In genomic region chr11:64240467-64241174, GRCh38 we compare ENCODE assay signal across 8 cellular contexts. TPM values are rescaled to one million over a fixed set of nuclear protein-coding genes. Genes with fewer than 3 reads are reported as not detected.
A peak's percentile ranks its signal among the peaks of the same experiment; 100 is the strongest.
DNase-seq lines count a peak whose midpoint lies in the region; ATAC-seq and TF ChIP-seq lines count a peak whose summit lies in the region.

Gene FKBP2 (plus strand): TSS chr11:64241095. CDS start chr11:64242388, 1,293 bp downstream.

- H3K27ac ChIP-seq in GM23338 (ENCODE audit: low read depth), result peak within 1 kb of the TSS; percentile 94; the same call in 1 of the 2 replicates

- POLR2A ChIA-PET in naive thymus-derived CD8-positive, alpha-beta T cell (lab: Charles Lee), result interaction anchor here (0.6 to 13.8 kb wide), 15 partner anchors 7 to 1487 kb away, joined by 3 to 176 read pairs (median 11); partner anchors contain the start of genes BAD, DNAJC4, ESRRA and FERMT3

- DNase-seq in Daoy (ENCODE audit: low read depth) (peak; percentile 98), GM23338 (ENCODE audit: low spot score) (peak; percentile 98), LHCN-M2 (ENCODE audit: low read depth) (peak; percentile 94), RPMI8226 (peak; percentile 99), fibroblast of gingiva (ENCODE audit: low read depth) (peak; percentile 97)
- peak; percentile 94 to 98 for DNase-seq in activated T-helper 1 cell treated with anti-CD3 and anti-CD28 coated beads, Interleukin-2, amount 50 U/mL, for 16 hours (ENCODE audit: low read depth in 1 of 2, low spot score in 1 of 2)
- peak; percentile 96 to 99 (median 98) for DNase-seq in naive thymus-derived CD8-positive, alpha-beta T cell
- DNase-seq in stimulated activated naive CD4-positive, alpha-beta T cell (lab: John Stamatoyannopoulos, UW), result peak; percentile 97 to 98 (median 97)

- peak within 1 kb of the TSS; percentile 96 for H3K4me2 ChIP-seq in GM23338

- H3K9me3 Mint-ChIP-seq in GM23338, result no peaks in the 10 kb centered on the region
- H3K9me3 Mint-ChIP-seq in naive thymus-derived CD8-positive, alpha-beta T cell, result no peaks in the 10 kb centered on the region

- peaks cover 28% of the 10 kb centered on the region for H3K27me3 Mint-ChIP-seq in GM23338 (ENCODE audit: insufficient read depth, low read depth, poor library complexity)
- H3K27me3 Mint-ChIP-seq in naive thymus-derived CD8-positive, alpha-beta T cell, result no peaks in the 10 kb centered on the region

- H3K4me3 Mint-ChIP-seq in GM23338, result peak within 1 kb of the TSS; percentile 93
- peak within 1 kb of the TSS; percentile 86 to 96 (median 93) for H3K4me3 Mint-ChIP-seq in naive thymus-derived CD8-positive, alpha-beta T cell

- H3K27ac Mint-ChIP-seq in GM23338, result peak within 1 kb of the TSS; percentile 98
- peak within 1 kb of the TSS; percentile 96 to 100 (median 99) for H3K27ac Mint-ChIP-seq in naive thymus-derived CD8-positive, alpha-beta T cell

- H3K79me2 ChIP-seq in GM23338 (replicated peaks; ENCODE audit: insufficient read depth), result peaks cover 19% of the 10 kb centered on the region

- H3K9me2 ChIP-seq in GM23338 (ENCODE audit: insufficient read depth), result no peaks in the 10 kb centered on the region

- peaks cover 27% of the 10 kb centered on the region for H3K4me1 Mint-ChIP-seq in GM23338
- peaks cover 12 to 47% (median 40%) of the 10 kb centered on the region in 4 donors for H3K4me1 Mint-ChIP-seq in naive thymus-derived CD8-positive, alpha-beta T cell

- no peak for TF ChIP-seq CTCF in GM23338 (conservative IDR thresholded peaks at IDR 0.05; ENCODE audit: low read depth in 2 of 2)

- peaks cover 26% of the 10 kb centered on the region for H3F3A ChIP-seq in GM23338 (replicated peaks; ENCODE audit: low read depth)

- peaks cover 24% of the 10 kb centered on the region for H3K36me3 Mint-ChIP-seq in GM23338 (ENCODE audit: low read depth)
- H3K36me3 Mint-ChIP-seq in naive thymus-derived CD8-positive, alpha-beta T cell, result peaks cover 0 to 15% (median 0%) of the 10 kb centered on the region in 3 donors

- no peaks in the 10 kb centered on the region for H3K27me3 ChIP-seq in GM23338 (ENCODE audit: insufficient read depth)

- no peak within 1 kb of the TSS; the same call in 1 of the 2 replicates for H2AFZ ChIP-seq in GM23338

- H3K36me3 ChIP-seq in GM23338 (ENCODE audit: insufficient read depth), result no peaks in the 10 kb centered on the region

- ATAC-seq in GM23338, result peak; percentile 48
- peak; percentile 73 to 75 for ATAC-seq in naive thymus-derived CD8-positive, alpha-beta T cell

- H3K4me3 ChIP-seq in GM23338, result peak within 1 kb of the TSS; percentile 97

- H4K20me1 ChIP-seq in GM23338 (replicated peaks; ENCODE audit: insufficient read depth), result no peaks in the 10 kb centered on the region; the same call in 1 of the 2 replicates

- peaks cover 17% of the 10 kb centered on the region; the same call in 1 of the 2 replicates for H3K4me1 ChIP-seq in GM23338 (ENCODE audit: insufficient read depth)

TF ChIP-seq in GM23338, 12 proteins besides CTCF, POLR2A, EP300 and RAD21:
- peak; percentile 95 for TF ChIP-seq POLR2AphosphoS5 (IDR thresholded peaks at IDR 0.05; ENCODE audit: low read depth)
- peak; percentile 93 for TF ChIP-seq CREB1 (CRISPR knock-in tag; IDR thresholded peaks at IDR 0.05; ENCODE audit: low read depth)
- TF ChIP-seq, protein P1, sequence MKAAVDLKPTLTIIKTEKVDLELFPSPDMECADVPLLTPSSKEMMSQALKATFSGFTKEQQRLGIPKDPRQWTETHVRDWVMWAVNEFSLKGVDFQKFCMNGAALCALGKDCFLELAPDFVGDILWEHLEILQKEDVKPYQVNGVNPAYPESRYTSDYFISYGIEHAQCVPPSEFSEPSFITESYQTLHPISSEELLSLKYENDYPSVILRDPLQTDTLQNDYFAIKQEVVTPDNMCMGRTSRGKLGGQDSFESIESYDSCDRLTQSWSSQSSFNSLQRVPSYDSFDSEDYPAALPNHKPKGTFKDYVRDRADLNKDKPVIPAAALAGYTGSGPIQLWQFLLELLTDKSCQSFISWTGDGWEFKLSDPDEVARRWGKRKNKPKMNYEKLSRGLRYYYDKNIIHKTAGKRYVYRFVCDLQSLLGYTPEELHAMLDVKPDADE (IDR thresholded peaks at IDR 0.05), result peak; percentile 60; the same call in 1 of the 2 replicates
- TF ChIP-seq ZNF462 (CRISPR knock-in tag; IDR thresholded peaks at IDR 0.05), result no peak
- no peak for TF ChIP-seq JUNB (IDR thresholded peaks at IDR 0.05; ENCODE audit: unreplicated experiment)

RNA-seq across cellular contexts. Expression of gene FKBP2, which starts in this region (rescaled TPM):
- total RNA-seq in Daoy (2014; rRNA removed; shearing (Covaris generic)), result 18.8 and 102 TPM in 2 replicates
- total RNA-seq in GM23338 (2014; rRNA removed; shearing (Covaris generic)), result 31.4 and 35.0 TPM in 2 replicates
- 201 and 221 TPM in 2 replicates for polyA plus RNA-seq in GM23338 (2016; fragmentation: Nextera tagmentation; extraction: Ambion mirVana)
- total RNA-seq in LHCN-M2 (2014; rRNA removed), result 77.7 and 80.8 TPM in 2 replicates
- polyA plus RNA-seq in LHCN-M2 (2012), result 224 TPM
- total RNA-seq in naive thymus-derived CD8-positive, alpha-beta T cell, result 10 to 100 TPM; 24.1 to 28.9 TPM
- polyA plus RNA-seq in naive thymus-derived CD8-positive, alpha-beta T cell, result 10 to 100 TPM; 84.9 to 91.8 (median 85.5) TPM

Comparison
In these comparisons a context has a peak if more than half of its experiments do, and no peak if none do; other contexts are left out.
1. Peak in every context shown above with its lines: DNase-seq, ATAC-seq, H3K4me3 ChIP-seq and H3K27ac ChIP-seq.